ENCODE assay signal across 8 cellular contexts in the genomic region with DNA sequence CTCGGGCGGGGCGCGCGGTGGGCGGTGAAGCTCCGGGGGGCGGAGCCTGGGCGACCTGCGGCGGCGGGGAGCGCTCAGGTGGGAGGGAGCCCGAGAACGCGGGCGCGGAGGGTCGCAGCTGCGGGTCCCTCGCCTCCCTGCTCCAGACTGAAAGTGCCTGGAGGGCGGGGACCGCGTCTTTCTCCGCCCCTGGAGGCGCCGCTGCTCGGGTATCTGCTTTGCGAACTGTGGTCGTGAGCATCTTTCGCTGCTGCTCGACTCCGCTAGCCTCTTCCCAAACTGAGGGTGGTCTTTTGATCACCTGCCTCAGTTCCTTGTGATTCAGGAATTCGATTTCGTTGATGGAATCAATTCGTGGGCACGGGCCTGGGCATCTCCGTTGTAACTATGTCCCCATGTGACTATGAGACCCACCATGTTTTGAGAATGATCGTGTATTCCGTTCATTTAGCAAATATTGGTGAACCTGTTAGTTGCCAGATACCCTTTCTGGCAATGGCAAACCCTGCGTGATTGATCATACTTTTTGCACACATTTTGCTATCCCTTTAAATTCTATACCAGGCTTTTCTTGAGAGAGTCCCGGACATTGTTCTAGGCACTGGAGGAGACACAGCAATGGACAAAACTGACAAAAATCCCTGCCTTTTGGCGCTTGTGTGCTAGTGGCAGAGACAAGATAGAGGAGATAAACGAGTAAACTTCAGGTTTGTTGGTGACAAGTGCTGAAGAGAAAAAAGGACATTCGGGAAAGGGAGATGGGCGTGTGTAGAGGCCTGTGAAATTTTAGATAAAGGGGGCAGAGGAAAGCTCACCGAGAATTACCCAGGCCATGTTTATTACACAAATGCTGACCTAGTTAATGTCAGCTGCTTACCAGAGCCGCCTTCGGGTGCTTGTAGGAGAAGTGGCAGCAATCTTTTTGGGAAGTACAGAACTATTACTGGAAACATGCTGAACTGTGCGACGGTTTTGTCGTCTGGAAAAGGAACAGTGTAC. TPM values are rescaled to one million over a fixed set of nuclear protein-coding genes. Genes with fewer than 3 reads are reported as not detected.
DNase-seq lines count a peak whose midpoint lies in the region; ATAC-seq and FAIRE-seq lines count a peak whose summit lies in the region.

No MANE protein-coding gene starts in this region.

- peak overlapping the region; percentile 98 for H3K27ac ChIP-seq in thymus (ENCODE audit: low read depth)

- peak; percentile 56 for ATAC-seq in GM21390 (IDR thresholded peaks at IDR 0.05; ENCODE audit: unreplicated experiment)

- no peaks in the 10 kb centered on the region for H3K9me3 ChIP-seq in thymus (ENCODE audit: control insufficient read depth)

- H3K36me3 ChIP-seq in thymus (ENCODE audit: control insufficient read depth, insufficient read depth), result peaks cover 3% of the 10 kb centered on the region

- peaks cover 25% of the 10 kb centered on the region for H3K4me1 ChIP-seq in thymus (ENCODE audit: control insufficient read depth, insufficient read depth, low read length)

- WGBS in thymus, result 5% methylated on average over 52 of the region's 52 CpGs

- no peaks in the 10 kb centered on the region for H3K27me3 ChIP-seq in thymus (ENCODE audit: control insufficient read depth, insufficient read depth)

- H3K4me3 ChIP-seq in thymus (ENCODE audit: low read length), result peak overlapping the region; percentile 95

- FAIRE-seq in HTR-8/SVneo (lab: Jason Lieb, UNC), result no peak

- DNase-seq in DMS 273 (lab: John Stamatoyannopoulos, UW; ENCODE audit: unreplicated experiment), result peak; percentile 85
- DNase-seq in HTR-8/SVneo (ENCODE audit: insufficient read length, low spot score), result peak; percentile 66
- DNase-seq in RKO (ENCODE audit: low spot score), result peak; percentile 43
- peak; percentile 67 for DNase-seq in activated gamma-delta T cell treated with anti-CD3 and anti-CD28 coated beads, Interleukin-2, amount 50 U/mL, for 16 hours (ENCODE audit: low read depth)
- peak; percentile 50 for DNase-seq in globus pallidus (ENCODE audit: low spot score)
- DNase-seq in occipital lobe (lab: John Stamatoyannopoulos, UW), result peak; percentile 24

RNA-seq across cellular contexts. Expression of gene UTP18, which starts 0.9 kb away (rescaled TPM):
- total RNA-seq in occipital lobe, result 51.0 TPM
- polyA plus RNA-seq in thymus, result 37.8 TPM

RNA-seq across cellular contexts. Expression of gene MBTD1, which starts 1.4 kb away (rescaled TPM):
- total RNA-seq in occipital lobe, result 66.4 TPM
- polyA plus RNA-seq in thymus, result 19.5 TPM

Comparison
In these comparisons a context has a peak if more than half of its experiments do, and no peak if none do; other contexts are left out.
1. Peak in every context shown above with its lines: DNase-seq, ATAC-seq, H3K4me3 ChIP-seq and H3K27ac ChIP-seq.
2. DNase-seq: peak in every context shown above with its lines; median percentile 85 in DMS 273; 67 in activated gamma-delta T cell treated with anti-CD3 and anti-CD28 coated beads, Interleukin-2, amount 50 U/mL, for 16 hours; 66 in HTR-8/SVneo; 50 in globus pallidus; 43 in RKO; 24 in occipital lobe.